Comparison of ENCODE assay signal across 8 cellular contexts in genomic region chr16:15888072-15888976, GRCh38.
DNase-seq lines count a peak whose midpoint lies in the region; ATAC-seq, FAIRE-seq and TF ChIP-seq lines count a peak whose summit lies in the region.

Gene CEP20 (minus strand): TSS chr16:15888603. CDS start chr16:15888585, 18 bp downstream.

- H3K27me3 ChIP-seq in Loucy (ENCODE audit: insufficient read depth, low read length, poor library complexity, severe bottlenecking) = no peaks in the 10 kb centered on the region

- TF ChIP-seq CTCF in Loucy (conservative IDR thresholded peaks at IDR 0.05; ENCODE audit: low read length) = no peak
- no peak for TF ChIP-seq CTCF in fibroblast of pulmonary artery (IDR thresholded peaks at IDR 0.05; ENCODE audit: low read length, missing control alignments)
- TF ChIP-seq CTCF in nephron progenitor cell (IDR thresholded peaks at IDR 0.05) = no peak

- no peaks in the 10 kb centered on the region for H3K9me3 Mint-ChIP-seq in nephron progenitor cell
- H3K9me3 Mint-ChIP-seq in stimulated activated naive CD8-positive, alpha-beta T cell treated with anti-CD3 and anti-CD28 coated beads, Interleukin-15, amount 100 ng/mL, for 72 hours = no peaks in the 10 kb centered on the region

- peaks cover 46% of the 10 kb centered on the region for H3K79me2 ChIP-seq in Loucy (ENCODE audit: insufficient read depth, low read length)

- peak; percentile 60 for TF ChIP-seq POLR2A in H54 (IDR thresholded peaks at IDR 0.05; ENCODE audit: low read depth, low read length)
- peak; percentile 80 for TF ChIP-seq POLR2A in Raji (IDR thresholded peaks at IDR 0.05; ENCODE audit: insufficient read depth, low read depth, low read length)

- peak; percentile 99 for ATAC-seq in stimulated activated naive CD8-positive, alpha-beta T cell treated with anti-CD3 and anti-CD28 coated beads, Interleukin-15, amount 100 ng/mL, for 72 hours

- no peaks in the 10 kb centered on the region for H3K9me3 ChIP-seq in Loucy (ENCODE audit: insufficient read depth, low read depth, low read length)

- H3K27ac Mint-ChIP-seq in nephron progenitor cell = peak within 1 kb of the TSS; percentile 97
- H3K27ac Mint-ChIP-seq in stimulated activated naive CD8-positive, alpha-beta T cell treated with anti-CD3 and anti-CD28 coated beads, Interleukin-15, amount 100 ng/mL, for 72 hours = peak within 1 kb of the TSS; percentile 98 to 99

- H3K4me2 ChIP-seq in Loucy (ENCODE audit: low read depth, low read length, poor library complexity, severe bottlenecking) = peak within 1 kb of the TSS; percentile 89

- peaks cover 5% of the 10 kb centered on the region for H3K27me3 Mint-ChIP-seq in nephron progenitor cell (ENCODE audit: low read depth, poor library complexity)
- H3K27me3 Mint-ChIP-seq in stimulated activated naive CD8-positive, alpha-beta T cell treated with anti-CD3 and anti-CD28 coated beads, Interleukin-15, amount 100 ng/mL, for 72 hours = no peaks in the 10 kb centered on the region

- peaks cover 9% of the 10 kb centered on the region for H4K20me1 ChIP-seq in Loucy (ENCODE audit: insufficient read depth, low read length, poor library complexity, severe bottlenecking)

- H3K4me1 ChIP-seq in Loucy (ENCODE audit: insufficient read depth, low read length, poor library complexity, severe bottlenecking) = peaks cover 18% of the 10 kb centered on the region

- H2AFZ ChIP-seq in Loucy (ENCODE audit: low read length) = peak within 1 kb of the TSS; percentile 91

- peak within 1 kb of the TSS; percentile 99 for H3K9ac ChIP-seq in Loucy (ENCODE audit: low read depth, low read length, poor library complexity, severe bottlenecking)

- DNase-seq in ELR (ENCODE audit: low read depth) (peak; percentile 99), H54 (ENCODE audit: insufficient read length, low spot score) (peak; percentile 95), fibroblast of pulmonary artery (ENCODE audit: low read depth) (peak; percentile 99), nephron progenitor cell (peak; percentile 99)
- DNase-seq in activated T-helper 9 cell treated with anti-CD3 and anti-CD28 coated beads, Interleukin-2, amount 50 U/mL, for 16 hours (ENCODE audit: low read depth) = peak; percentile 99
- DNase-seq in stimulated activated naive CD8-positive, alpha-beta T cell treated with anti-CD3 and anti-CD28 coated beads, Interleukin-15, amount 100 ng/mL, for 72 hours = peak; percentile 99 to 100

- H3K9me2 ChIP-seq in Loucy (replicated peaks; ENCODE audit: low read depth, low read length) = no peaks in the 10 kb centered on the region

- peak; percentile 94 for FAIRE-seq in H54 (lab: Jason Lieb, UNC)

- peaks cover 5% of the 10 kb centered on the region for H3K36me3 Mint-ChIP-seq in nephron progenitor cell (ENCODE audit: low read depth)

- H3K4me3 Mint-ChIP-seq in nephron progenitor cell = peak within 1 kb of the TSS; percentile 98
- peak within 1 kb of the TSS; percentile 93 to 97 for H3K4me3 Mint-ChIP-seq in stimulated activated naive CD8-positive, alpha-beta T cell treated with anti-CD3 and anti-CD28 coated beads, Interleukin-15, amount 100 ng/mL, for 72 hours

- H3K36me3 ChIP-seq in Loucy (ENCODE audit: insufficient read depth, low read length) = no peaks in the 10 kb centered on the region

- H3K4me3 ChIP-seq in Loucy (ENCODE audit: low read length, poor library complexity, severe bottlenecking) (peak within 1 kb of the TSS; percentile 98), fibroblast of pulmonary artery (replicated peaks; ENCODE audit: low read depth, low read length) (peak within 1 kb of the TSS; percentile 71)

- H3F3A ChIP-seq in Loucy (ENCODE audit: low read depth) = no peaks in the 10 kb centered on the region

- H3K4me1 Mint-ChIP-seq in nephron progenitor cell = peaks cover 31% of the 10 kb centered on the region
- peaks cover 35% of the 10 kb centered on the region for H3K4me1 Mint-ChIP-seq in stimulated activated naive CD8-positive, alpha-beta T cell treated with anti-CD3 and anti-CD28 coated beads, Interleukin-15, amount 100 ng/mL, for 72 hours

Comparison
In these comparisons a context has a peak if more than half of its experiments do, and no peak if none do; other contexts are left out.
1. Peak in every context shown above with its lines: DNase-seq, ATAC-seq and H3K4me3 ChIP-seq.